18 cellular contexts compared by ENCODE assay signal in genomic region chr21:43573921-43574320, GRCh38.
"Had no signal": no experiment of that assay in that cellular context is flagged by ENCODE, and none has a peak within 500 bp of the region (broad histone marks: within the 10 kb centered on the region; RNA-seq: fewer than 3 reads in every experiment).

No MANE protein-coding gene starts in this region.

- H3K36me3 ChIP-seq: cardiac muscle cell, thoracic aorta, upper lobe of right lung had no signal

- H3K36me3 Mint-ChIP-seq: brain; naive thymus-derived CD4-positive, alpha-beta T cell had no signal

- H3K27ac Mint-ChIP-seq: activated CD4-positive, alpha-beta T cell treated with anti-CD3 and anti-CD28 coated beads for 36 hours; activated naive CD8-positive, alpha-beta T cell; mesothelial cell of epicardium; naive thymus-derived CD4-positive, alpha-beta T cell had no signal

- H3K27me3 ChIP-seq: cardiac muscle cell, upper lobe of right lung had no signal

- DNase-seq: activated CD4-positive, alpha-beta T cell treated with anti-CD3 and anti-CD28 coated beads for 36 hours; activated CD4-positive, CD25-positive, alpha-beta regulatory T cell; activated effector memory CD4-positive, alpha-beta T cell treated with Interleukin-2 at 50 U/mL for 16 hours; activated naive CD4-positive, alpha-beta T cell treated with Interleukin-2 at 50 U/mL for 16 hours; activated T-cell treated with anti-CD3 and anti-CD28 coated beads for 4 hours; effector CD4-positive, alpha-beta T cell; glutamatergic neuron; naive thymus-derived CD4-positive, alpha-beta T cell; posterior cingulate gyrus; stimulated activated CD4-positive, alpha-beta T cell treated with anti-CD3 and anti-CD28 coated beads, Interleukin-2, amount 100 ng/mL, for 48 hours; stimulated activated naive CD4-positive, alpha-beta T cell treated with Interleukin-2 at 50 U/mL for 16 hours; upper lobe of right lung had no signal

- H3K4me1 Mint-ChIP-seq: activated CD4-positive, alpha-beta T cell treated with anti-CD3 and anti-CD28 coated beads for 36 hours; mesothelial cell of epicardium had no signal

- H3K4me3 ChIP-seq: cardiac muscle cell, thoracic aorta, upper lobe of right lung had no signal

- ATAC-seq: activated CD4-positive, alpha-beta T cell treated with anti-CD3 and anti-CD28 coated beads for 36 hours had no signal

- H3K9me3 ChIP-seq: thoracic aorta, upper lobe of right lung had no signal

- H3K9me3 Mint-ChIP-seq: brain, mesothelial cell of epicardium, neural crest cell had no signal

- H3K4me3 Mint-ChIP-seq: activated CD4-positive, alpha-beta T cell treated with anti-CD3 and anti-CD28 coated beads for 36 hours; activated naive CD8-positive, alpha-beta T cell; brain; mesothelial cell of epicardium; naive thymus-derived CD4-positive, alpha-beta T cell; neural crest cell had no signal

- H3K27me3 Mint-ChIP-seq: activated CD4-positive, alpha-beta T cell treated with anti-CD3 and anti-CD28 coated beads for 36 hours; activated naive CD8-positive, alpha-beta T cell; brain had no signal
